17 cellular contexts compared by ENCODE assay signal in the genomic region with DNA sequence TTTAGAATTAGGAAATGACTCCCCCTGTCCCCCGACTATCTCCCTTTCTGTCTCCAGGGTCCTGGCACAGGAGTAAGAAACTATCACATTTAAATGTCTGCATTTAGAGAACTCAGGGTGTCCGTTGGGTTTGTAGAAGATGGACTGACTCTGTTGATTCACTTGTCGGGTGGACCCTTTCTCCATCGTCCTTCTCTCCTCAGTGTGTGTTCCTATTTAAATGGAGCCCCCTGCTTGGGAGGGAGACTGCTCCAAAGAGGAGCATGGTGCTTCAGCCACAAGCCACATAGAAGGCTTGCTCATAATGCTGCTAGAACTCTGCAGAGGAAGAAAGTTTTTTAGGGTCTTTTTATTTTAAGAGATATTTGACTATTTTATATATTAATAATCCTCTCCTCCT.
"Had no signal": no experiment of that assay in that cellular context is flagged by ENCODE, and none has a peak within 500 bp of the region (broad histone marks: within the 10 kb centered on the region; RNA-seq: fewer than 3 reads in every experiment).

No MANE protein-coding gene starts in this region.

- H3K9me3 ChIP-seq: uterus had no signal

- H3K27me3 ChIP-seq: dorsolateral prefrontal cortex, tibial artery, upper lobe of left lung, uterus had no signal

- H3K27ac Mint-ChIP-seq: stimulated activated memory B cell treated with anti-CD40 and anti-IgM and Interleukin-4, amounts not matched to agents 10 μg/mL and 1 μg/mL and 100 μg/mL, for 72 hours; stimulated activated naive CD8-positive, alpha-beta T cell treated with anti-CD3 and anti-CD28 coated beads, Interleukin-15, Interleukin-2, amounts not matched to agents 100 ng/mL and 50 ng/mL, for 24 hours had no signal

- ATAC-seq: naive thymus-derived CD4-positive, alpha-beta T cell; right cardiac atrium; stimulated activated memory B cell treated with anti-CD40 and anti-IgM and Interleukin-4, amounts not matched to agents 10 μg/mL and 1 μg/mL and 100 μg/mL, for 72 hours had no signal

- DNase-seq: cortex of kidney; effector CD8-positive, alpha-beta T cell; glutamatergic neuron; islet precursor cell; left ventricle myocardium inferior; mesendoderm; naive thymus-derived CD4-positive, alpha-beta T cell; right cardiac atrium; stimulated activated CD4-positive, alpha-beta T cell treated with anti-CD3 and anti-CD28 coated beads, Interleukin-4, amount 100 ng/mL, for 1 hour; stimulated activated CD8-positive, alpha-beta memory T cell treated with anti-CD3 and anti-CD28 coated beads, Interleukin-4, amount 100 ng/mL, for 48 hours; tibial artery; upper lobe of left lung; uterus had no signal

- H3K36me3 ChIP-seq: tibial artery, upper lobe of left lung, uterus had no signal

- H3K4me3 Mint-ChIP-seq: naive thymus-derived CD4-positive, alpha-beta T cell; neural crest cell; stimulated activated memory B cell treated with anti-CD40 and anti-IgM and Interleukin-4, amounts not matched to agents 10 μg/mL and 1 μg/mL and 100 μg/mL, for 72 hours; stimulated activated naive CD8-positive, alpha-beta T cell treated with anti-CD3 and anti-CD28 coated beads, Interleukin-15, Interleukin-2, amounts not matched to agents 100 ng/mL and 50 ng/mL, for 24 hours had no signal

- H3K4me3 ChIP-seq: left ventricle myocardium inferior, tibial artery, upper lobe of left lung, uterus had no signal

- H3K27ac ChIP-seq: left ventricle myocardium inferior, tibial artery, upper lobe of left lung, uterus had no signal

- H3K4me1 ChIP-seq: left ventricle myocardium inferior, tibial artery, uterus had no signal

- H3K4me1 Mint-ChIP-seq: neural crest cell had no signal

- H3K27me3 Mint-ChIP-seq: naive thymus-derived CD4-positive, alpha-beta T cell; stimulated activated memory B cell treated with anti-CD40 and anti-IgM and Interleukin-4, amounts not matched to agents 10 μg/mL and 1 μg/mL and 100 μg/mL, for 72 hours; stimulated activated naive CD8-positive, alpha-beta T cell treated with anti-CD3 and anti-CD28 coated beads, Interleukin-15, Interleukin-2, amounts not matched to agents 100 ng/mL and 50 ng/mL, for 24 hours had no signal
